8 cellular contexts compared by ENCODE assay signal in the genomic region with DNA sequence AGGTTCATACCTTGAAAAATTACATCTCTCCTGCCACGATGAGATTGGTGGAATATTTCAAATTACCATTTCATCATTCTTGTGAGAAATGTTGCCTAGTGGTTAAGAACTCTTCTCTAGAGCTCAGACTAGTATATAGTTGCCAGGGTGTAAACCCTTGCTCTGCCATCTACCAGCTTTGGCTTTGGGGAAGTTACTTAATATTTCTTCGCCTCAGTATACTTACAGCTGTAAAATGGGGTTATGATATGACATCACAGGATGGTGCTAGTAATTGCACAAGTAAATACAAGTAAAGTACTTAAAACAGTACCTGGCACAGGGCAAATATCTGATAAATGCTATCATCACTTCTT. TPM values are rescaled to one million over a fixed set of nuclear protein-coding genes. Genes with fewer than 3 reads are reported as not detected.
DNase-seq lines count a peak whose midpoint lies in the region; ATAC-seq, FAIRE-seq and TF ChIP-seq lines count a peak whose summit lies in the region.

No MANE protein-coding gene starts in this region.

- POLR2A ChIA-PET in A673 (lab: Charles Lee; ENCODE audit: low non-redundant PET): no interaction called here
- POLR2A ChIA-PET in endothelial cell of umbilical vein (lab: Charles Lee): no interaction called here

- H3K9me3 ChIP-seq in A673 (ENCODE audit: low read depth, low read length, poor library complexity, severe bottlenecking) (no peaks in the 10 kb centered on the region), endothelial cell of umbilical vein (replicated peaks; ENCODE audit: control insufficient read depth, insufficient read depth, low read length) (no peaks in the 10 kb centered on the region), pancreas (no peaks in the 10 kb centered on the region)

- H3K4me1 ChIP-seq in A673 (ENCODE audit: insufficient read depth, low read length, poor library complexity, severe bottlenecking) (peaks cover 13% of the 10 kb centered on the region), endothelial cell of umbilical vein (ENCODE audit: control insufficient read depth, extremely low read depth, insufficient read depth, low read length) (peaks cover 26% of the 10 kb centered on the region), pancreas (peaks cover 6 to 40% (median 36%) of the 10 kb centered on the region in 3 donors)

- no TSS peak for BruUV-seq in A673 (replicated peaks; lab: Mats Ljungman, UMichigan)
- BruUV-seq in endothelial cell of umbilical vein (replicated peaks; lab: Mats Ljungman, UMichigan): no TSS peak

- CTCF ChIA-PET in A673 (lab: Charles Lee) (no interaction called here), endothelial cell of umbilical vein (lab: Charles Lee) (interaction anchor here (1.1 to 2.6 kb wide), 2 partner anchors 12 to 17 kb away, joined by 5 to 7 read pairs; no protein-coding TSS in a partner anchor)

- H3K9me1 ChIP-seq in endothelial cell of umbilical vein (replicated peaks; ENCODE audit: control insufficient read depth, extremely low read depth, insufficient read depth, low read length): no peaks in the 10 kb centered on the region

- no peak for FAIRE-seq in endothelial cell of umbilical vein (lab: Jason Lieb, UNC)
- no peak for FAIRE-seq in pancreas (lab: Jason Lieb, UNC)

- intact Hi-C loops in A673 (cut with micrococcal nuclease; ENCODE audit: unreplicated experiment) (no loop called here), endothelial cell of umbilical vein (cut with micrococcal nuclease) (loop anchor here (2.0 to 10.0 kb wide), 5 partner anchors 104 to 592 kb away; a partner anchor contains a TSS), pancreas (cut with DNase I) (no loop called here)

- ATAC-seq in GM21576 (IDR thresholded peaks at IDR 0.05; ENCODE audit: unreplicated experiment) (peak; percentile 26), pancreas (no peak)

- H3K27ac ChIP-seq in A673 (ENCODE audit: low read depth, low read length, poor library complexity, severe bottlenecking) (peak overlapping the region; percentile 86), endothelial cell of umbilical vein (ENCODE audit: insufficient read depth, low read depth, low read length) (no peak overlapping the region), pancreas (peak overlapping the region in 2 of 4 donors; percentile 95 to 97)

- peak overlapping the region; percentile 82 for H3K9ac ChIP-seq in endothelial cell of umbilical vein (replicated peaks; ENCODE audit: extremely low read depth, insufficient read depth, low read length)

- DNase-seq in A673 (ENCODE audit: low spot score) (peak; percentile 4), SIG-M5 (lab: John Stamatoyannopoulos, UW) (peak; percentile 69), endothelial cell of umbilical vein (ENCODE audit: low read depth, low spot score) (peak; percentile 46), pancreas (no peak), GOT3 (lab: John Stamatoyannopoulos, UW) (no peak), NCI-H1930 (lab: John Stamatoyannopoulos, UW) (no peak)
- no peak for DNase-seq in NK-92 treated with Interleukin-12 subunit alpha and Interleukin-12 subunit beta, amount 100 ng/mL, for 24 hours (lab: John Stamatoyannopoulos, UW)

- peak overlapping the region; percentile 89 for H3K4me2 ChIP-seq in endothelial cell of umbilical vein (ENCODE audit: insufficient read depth, low read length)

- dilution Hi-C loops in endothelial cell of umbilical vein (cut with MboI; ENCODE audit: extremely low pct_ligation_motif_present, low sequenced_read_pairs): no loop called here

- no peak overlapping the region for H2AFZ ChIP-seq in endothelial cell of umbilical vein (ENCODE audit: low read depth, low read length)

- H4K20me1 ChIP-seq in endothelial cell of umbilical vein (replicated peaks; ENCODE audit: control insufficient read depth, extremely low read depth, insufficient read depth, low read length): peaks cover 4% of the 10 kb centered on the region

- H3K4me3 ChIP-seq in A673 (ENCODE audit: low read depth, low read length, poor library complexity, severe bottlenecking) (peak overlapping the region; percentile 93), endothelial cell of umbilical vein (replicated peaks in 1 of 3; ENCODE audit: insufficient read depth in 1 of 3, low read depth in 1 of 3, low read length in 3 of 3) (peak overlapping the region in 2 of 3 experiments; percentile 89 to 96), pancreas (peak overlapping the region; percentile 80 to 88 (median 84))

- no peaks in the 10 kb centered on the region for H3K27me3 ChIP-seq in A673 (replicated peaks; ENCODE audit: insufficient read depth, low read depth, low read length, poor library complexity)
- H3K27me3 ChIP-seq in endothelial cell of umbilical vein (ENCODE audit: control insufficient read depth in 2 of 2, insufficient read depth in 2 of 2, low read length in 2 of 2): no peaks in the 10 kb centered on the region
- H3K27me3 ChIP-seq in pancreas: no peaks in the 10 kb centered on the region

- peaks cover 50% of the 10 kb centered on the region for H3K79me2 ChIP-seq in endothelial cell of umbilical vein (ENCODE audit: control insufficient read depth, insufficient read depth, low read length)

- WGBS in pancreas, 2 donors: 34 to 37% methylated on average over 2 of the region's 2 CpGs

- H3K36me3 ChIP-seq in A673 (ENCODE audit: insufficient read depth, low read length, poor library complexity, severe bottlenecking): no peaks in the 10 kb centered on the region
- no peaks in the 10 kb centered on the region for H3K36me3 ChIP-seq in endothelial cell of umbilical vein (ENCODE audit: control insufficient read depth in 2 of 2, extremely low read depth in 1 of 2, insufficient read depth in 2 of 2, low read length in 2 of 2)
- no peaks in the 10 kb centered on the region for H3K36me3 ChIP-seq in pancreas

- TF ChIP-seq CTCF in A673 (conservative IDR thresholded peaks at IDR 0.05; ENCODE audit: low read depth, low read length) (no peak), endothelial cell of umbilical vein (IDR thresholded peaks at IDR 0.05; ENCODE audit: extremely low read depth in 1 of 2, insufficient read depth in 1 of 2, low read depth in 1 of 2, low read length in 2 of 2) (no peak), pancreas (IDR thresholded peaks at IDR 0.05) (no peak)

- TF ChIP-seq POLR2A in endothelial cell of umbilical vein (IDR thresholded peaks at IDR 0.05; ENCODE audit: low read depth, low read length): no peak

TF ChIP-seq in endothelial cell of umbilical vein, 7 proteins besides CTCF, POLR2A, EP300 and RAD21:
- TF ChIP-seq GATA2 (IDR thresholded peaks at IDR 0.05; ENCODE audit: insufficient read depth, insufficient read length, low read depth, low read length): no peak
- TF ChIP-seq JUN (IDR thresholded peaks at IDR 0.05; ENCODE audit: borderline replicate concordance, insufficient read depth, insufficient read length, low read depth): no peak
- no peak for TF ChIP-seq EZH2 (IDR thresholded peaks at IDR 0.05; ENCODE audit: borderline replicate concordance, low read depth, low read length, severe bottlenecking)
- no peak for TF ChIP-seq MYC (IDR thresholded peaks at IDR 0.05; ENCODE audit: low read depth, low read length)
- TF ChIP-seq FOS (IDR thresholded peaks at IDR 0.05; ENCODE audit: borderline replicate concordance, insufficient read depth, low read length): no peak
- TF ChIP-seq, protein P1, sequence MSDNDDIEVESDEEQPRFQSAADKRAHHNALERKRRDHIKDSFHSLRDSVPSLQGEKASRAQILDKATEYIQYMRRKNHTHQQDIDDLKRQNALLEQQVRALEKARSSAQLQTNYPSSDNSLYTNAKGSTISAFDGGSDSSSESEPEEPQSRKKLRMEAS (IDR thresholded peaks at IDR 0.05; ENCODE audit: insufficient read depth, insufficient read length): no peak
- no peak for TF ChIP-seq POLR2AphosphoS5 (IDR thresholded peaks at IDR 0.05; ENCODE audit: insufficient read depth, low read depth, low read length)

RNA-seq across cellular contexts. Expression of a gene that starts 1.5 kb away (rescaled TPM):
- total RNA-seq in A673 (2021) (20.3 and 21.1 TPM in 2 replicates), endothelial cell of umbilical vein (14.9 and 17.4 TPM in 2 replicates), pancreas (10 to 100 TPM in 2 of 6 donors, 1 to 10 TPM in 4; 9.1 to 18.5 (median 9.9) TPM)
- polyA plus RNA-seq in endothelial cell of umbilical vein (2.0 and 3.1 TPM in 2 replicates), pancreas (1 to 10 TPM; 2.5 to 5.7 TPM)
- polyA plus RNA-seq in endothelial cell of umbilical vein (2011; cell fraction: cytosol; rRNA removed): 5.2 and 5.7 TPM in 2 replicates
- polyA plus RNA-seq in endothelial cell of umbilical vein (2011; cell fraction: nucleus; rRNA removed): 9.4 and 12.4 TPM in 2 replicates
- 7.6 and 10.0 TPM in 2 replicates for polyA plus RNA-seq in endothelial cell of umbilical vein (2012)
- polyA minus RNA-seq in endothelial cell of umbilical vein: 10.8 and 12.0 TPM in 2 replicates
- 5.3 TPM for polyA minus RNA-seq in endothelial cell of umbilical vein (2011; cell fraction: cytosol; rRNA and poly(A)+ RNA removed)
- polyA minus RNA-seq in endothelial cell of umbilical vein (2011; cell fraction: nucleus; rRNA and poly(A)+ RNA removed): 20.5 and 30.4 TPM in 2 replicates

Comparison
In these comparisons a context has a peak if more than half of its experiments do, and no peak if none do; other contexts are left out.
1. DNase-seq: peak in A673 (single experiment), SIG-M5 (single experiment) and endothelial cell of umbilical vein (single experiment); none in pancreas (0 of 6), NK-92 treated with Interleukin-12 subunit alpha and Interleukin-12 subunit beta, amount 100 ng/mL, for 24 hours (single experiment), GOT3 (single experiment) and NCI-H1930 (0 of 2).
2. Peak in every context shown above with its lines, with median percentiles within 50 percentile points of each other: H3K4me3 ChIP-seq.